21 cellular contexts compared by ENCODE assay signal in the genomic region with DNA sequence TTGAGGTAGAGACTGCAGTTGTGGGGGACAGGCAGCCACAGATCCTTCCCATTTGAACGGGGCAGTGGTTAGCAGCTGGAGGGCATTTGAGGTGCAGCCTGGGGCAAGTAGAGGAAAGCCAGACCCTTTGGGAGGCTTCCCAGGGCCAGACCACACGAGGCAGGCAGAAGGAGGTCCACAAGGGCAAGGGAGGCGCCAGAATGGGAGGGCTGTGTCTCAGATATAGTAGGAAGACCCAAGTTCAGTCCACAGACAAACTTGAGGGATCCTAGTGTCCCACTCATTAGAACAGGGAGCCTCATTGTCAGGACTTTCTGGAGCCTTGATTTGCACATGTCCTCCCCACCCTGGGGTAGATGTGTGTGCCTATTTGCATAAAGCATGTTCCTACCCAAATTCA.
"Had no signal": no experiment of that assay in that cellular context is flagged by ENCODE, and none has a peak within 500 bp of the region (broad histone marks: within the 10 kb centered on the region; RNA-seq: fewer than 3 reads in every experiment).

No MANE protein-coding gene starts in this region.

- H3K4me3 ChIP-seq: coronary artery, right atrium auricular region, thoracic aorta, upper lobe of left lung had no signal

- H3K9me3 Mint-ChIP-seq: activated CD4-positive, alpha-beta memory T cell treated with anti-CD3 and anti-CD28 coated beads for 36 hours; activated naive CD8-positive, alpha-beta T cell treated with anti-CD3 and anti-CD28 coated beads, Interleukin-2, amount 50 U/mL, for 24 hours; central memory CD8-positive, alpha-beta T cell; naive thymus-derived CD8-positive, alpha-beta T cell; stimulated activated memory B cell treated with anti-CD40 and anti-IgM and Interleukin-4, amounts not matched to agents 10 μg/mL and 1 μg/mL and 100 μg/mL, for 72 hours had no signal

- ATAC-seq: activated CD4-positive, alpha-beta T cell treated with anti-CD3 and anti-CD28 coated beads for 36 hours; activated CD8-positive, alpha-beta memory T cell treated with anti-CD3 and anti-CD28 coated beads, Interleukin-2, amount 10 ng/mL, durations not matched to agents 7 days and 5 days; activated naive CD8-positive, alpha-beta T cell treated with anti-CD3 and anti-CD28 coated beads, Interleukin-2, amount 50 U/mL, for 24 hours; naive thymus-derived CD8-positive, alpha-beta T cell; stimulated activated memory B cell treated with anti-CD40 and anti-IgM and Interleukin-4, amounts not matched to agents 10 μg/mL and 1 μg/mL and 100 μg/mL, for 72 hours had no signal

- H3K27ac ChIP-seq: coronary artery, right atrium auricular region, thoracic aorta, upper lobe of left lung, VCaP had no signal

- H3K36me3 Mint-ChIP-seq: activated CD4-positive, alpha-beta memory T cell treated with anti-CD3 and anti-CD28 coated beads for 36 hours; activated CD8-positive, alpha-beta memory T cell treated with anti-CD3 and anti-CD28 coated beads, Interleukin-2, amount 10 ng/mL, durations not matched to agents 7 days and 5 days; brain; naive thymus-derived CD8-positive, alpha-beta T cell; stimulated activated memory B cell treated with anti-CD40 and anti-IgM and Interleukin-4, amounts not matched to agents 10 μg/mL and 1 μg/mL and 100 μg/mL, for 72 hours had no signal

- H3K27me3 Mint-ChIP-seq: activated CD4-positive, alpha-beta memory T cell treated with anti-CD3 and anti-CD28 coated beads for 36 hours; activated CD4-positive, alpha-beta T cell treated with anti-CD3 and anti-CD28 coated beads for 36 hours; activated naive CD8-positive, alpha-beta T cell treated with anti-CD3 and anti-CD28 coated beads, Interleukin-2, amount 50 U/mL, for 24 hours; brain; central memory CD8-positive, alpha-beta T cell; stimulated activated memory B cell treated with anti-CD40 and anti-IgM and Interleukin-4, amounts not matched to agents 10 μg/mL and 1 μg/mL and 100 μg/mL, for 72 hours had no signal

- H3K36me3 ChIP-seq: right atrium auricular region, thoracic aorta, upper lobe of left lung had no signal

- H3K27me3 ChIP-seq: right atrium auricular region, upper lobe of left lung had no signal

- H3K9me3 ChIP-seq: right atrium auricular region, thoracic aorta, upper lobe of left lung had no signal

- DNase-seq: activated CD4-positive, alpha-beta T cell treated with anti-CD3 and anti-CD28 coated beads for 36 hours; activated CD8-positive, alpha-beta memory T cell treated with anti-CD3 and anti-CD28 coated beads, Interleukin-2, amount 10 ng/mL, durations not matched to agents 7 days and 5 days; activated naive CD4-positive, alpha-beta T cell treated with Interleukin-2 at 50 U/mL for 16 hours; activated naive CD8-positive, alpha-beta T cell treated with anti-CD3 and anti-CD28 coated beads, Interleukin-2, amount 50 U/mL, for 24 hours; anterior cingulate cortex; kidney glomerular epithelial cell; naive thymus-derived CD8-positive, alpha-beta T cell; nucleus accumbens; small intestine; stimulated activated CD4-positive, alpha-beta T cell treated with anti-CD3 and anti-CD28 coated beads, Interleukin-4, amount 100 ng/mL, for 24 hours; SW 1271; T-helper 2 cell had no signal

- H3K27ac Mint-ChIP-seq: activated CD4-positive, alpha-beta memory T cell treated with anti-CD3 and anti-CD28 coated beads for 36 hours; activated CD4-positive, alpha-beta T cell treated with anti-CD3 and anti-CD28 coated beads for 36 hours; activated CD8-positive, alpha-beta memory T cell treated with anti-CD3 and anti-CD28 coated beads, Interleukin-2, amount 10 ng/mL, durations not matched to agents 7 days and 5 days; activated naive CD8-positive, alpha-beta T cell treated with anti-CD3 and anti-CD28 coated beads, Interleukin-2, amount 50 U/mL, for 24 hours; stimulated activated memory B cell treated with anti-CD40 and anti-IgM and Interleukin-4, amounts not matched to agents 10 μg/mL and 1 μg/mL and 100 μg/mL, for 72 hours had no signal

- H3K4me3 Mint-ChIP-seq: activated CD4-positive, alpha-beta memory T cell treated with anti-CD3 and anti-CD28 coated beads for 36 hours; activated CD4-positive, alpha-beta T cell treated with anti-CD3 and anti-CD28 coated beads for 36 hours; activated CD8-positive, alpha-beta memory T cell treated with anti-CD3 and anti-CD28 coated beads, Interleukin-2, amount 10 ng/mL, durations not matched to agents 7 days and 5 days; activated naive CD8-positive, alpha-beta T cell treated with anti-CD3 and anti-CD28 coated beads, Interleukin-2, amount 50 U/mL, for 24 hours; central memory CD8-positive, alpha-beta T cell; naive thymus-derived CD8-positive, alpha-beta T cell; stimulated activated memory B cell treated with anti-CD40 and anti-IgM and Interleukin-4, amounts not matched to agents 10 μg/mL and 1 μg/mL and 100 μg/mL, for 72 hours had no signal

- H3K4me1 Mint-ChIP-seq: activated CD4-positive, alpha-beta T cell treated with anti-CD3 and anti-CD28 coated beads for 36 hours; activated CD8-positive, alpha-beta memory T cell treated with anti-CD3 and anti-CD28 coated beads, Interleukin-2, amount 10 ng/mL, durations not matched to agents 7 days and 5 days; activated naive CD8-positive, alpha-beta T cell treated with anti-CD3 and anti-CD28 coated beads, Interleukin-2, amount 50 U/mL, for 24 hours; central memory CD8-positive, alpha-beta T cell had no signal
